In the genomic region with DNA sequence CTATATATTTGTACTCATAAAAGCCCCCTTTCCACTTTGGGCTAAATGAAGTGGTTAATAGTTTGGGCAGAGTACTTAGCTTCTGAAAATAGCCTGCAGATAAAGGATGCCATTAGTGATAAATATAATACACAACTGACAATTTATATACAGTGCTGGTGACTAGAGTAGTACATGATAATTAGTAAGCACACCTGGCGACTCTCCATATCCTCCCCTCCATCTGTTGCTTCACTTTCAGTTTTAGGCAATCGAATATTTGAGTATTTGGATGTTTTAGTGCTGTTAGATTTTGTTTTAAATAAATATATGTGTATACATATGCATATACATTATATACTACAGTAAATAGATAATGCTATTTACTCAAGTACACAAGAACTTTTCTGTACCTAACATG, we compare ENCODE assay signal across 29 cellular contexts. TPM values are rescaled to one million over a fixed set of nuclear protein-coding genes. Genes with fewer than 3 reads are reported as not detected.
DNase-seq lines count a peak whose midpoint lies in the region; ATAC-seq lines count a peak whose summit lies in the region.
"Had no signal": no experiment of that assay in that cellular context is flagged by ENCODE, and none has a peak within 500 bp of the region (broad histone marks: within the 10 kb centered on the region; RNA-seq: fewer than 3 reads in every experiment).

No MANE protein-coding gene starts in this region.

- ATAC-seq in HG03045 (IDR thresholded peaks at IDR 0.05; ENCODE audit: unreplicated experiment) = no peak
- ATAC-seq: activated naive CD8-positive, alpha-beta T cell treated with anti-CD3 and anti-CD28 coated beads, Interleukin-2, amount 50 U/mL, for 24 hours; activated T-cell treated with anti-CD3 and anti-CD28 coated beads, Interleukin-2, amount 50 U/mL, for 72 hours; left cardiac atrium; mucosa of descending colon; natural killer cell treated with Interleukin-12 subunit alpha and Interleukin-12 subunit beta and Interleukin-15 and Interleukin-18, amount 100 ng/mL, for 72 hours; psoas muscle; SK-N-SH treated with all-trans-retinoic acid at 6 μM for 48 hours; stimulated activated memory B cell treated with anti-CD40 and anti-IgM and Interleukin-4, amounts not matched to agents 10 μg/mL and 1 μg/mL and 100 μg/mL, for 72 hours had no signal

- H2AFZ ChIP-seq in ACC112 (ENCODE audit: low read length, unreplicated experiment) = peak overlapping the region; percentile 20

- H3K9me3 ChIP-seq in MG63 = no peaks in the 10 kb centered on the region; the same call in 1 of the 2 replicates
- H3K9me3 ChIP-seq: esophagus muscularis mucosa, mucosa of descending colon, psoas muscle had no signal

- H3K27me3 ChIP-seq in ACC112 (ENCODE audit: insufficient read depth, low read length) (no peaks in the 10 kb centered on the region), MG63 (no peaks in the 10 kb centered on the region)
- H3K27me3 ChIP-seq: BLaER1, esophagus muscularis mucosa, sigmoid colon had no signal

- no peak overlapping the region for H3K27ac ChIP-seq in ACC112 (ENCODE audit: low read depth, low read length)
- H3K27ac ChIP-seq: BLaER1, esophagus muscularis mucosa, psoas muscle, sigmoid colon had no signal

- H3K36me3 ChIP-seq in ACC112 (ENCODE audit: insufficient read depth, low read length) (no peaks in the 10 kb centered on the region), MG63 (no peaks in the 10 kb centered on the region)
- H3K36me3 ChIP-seq: BLaER1, esophagus muscularis mucosa, sigmoid colon had no signal

- H3K79me2 ChIP-seq in ACC112 (ENCODE audit: control insufficient read depth, insufficient read depth, low read length, unreplicated experiment) = no peaks in the 10 kb centered on the region

- peaks cover 7% of the 10 kb centered on the region for H3K4me1 ChIP-seq in ACC112 (ENCODE audit: control insufficient read depth, insufficient read depth, low read length, unreplicated experiment)
- H3K4me1 ChIP-seq: BLaER1, esophagus muscularis mucosa, psoas muscle, sigmoid colon had no signal

- DNase-seq in MG63 = peak; percentile 5
- peak; percentile 12 for DNase-seq in NCI-H2171 (lab: John Stamatoyannopoulos, UW)
- DNase-seq in fibroblast of peridontal ligament (ENCODE audit: extremely low read depth) = peak; percentile 8
- DNase-seq in DMS153 (lab: John Stamatoyannopoulos, UW) = no peak
- DNase-seq in NCI-H187 treated with DMSO at 0.1 percent for 48 hours (lab: John Stamatoyannopoulos, UW) = no peak
- DNase-seq in stimulated activated CD4-positive, alpha-beta T cell treated with anti-CD3 and anti-CD28 coated beads, Interleukin-15, amount 100 ng/mL, for 24 hours = no peak
- DNase-seq: activated CD4-positive, alpha-beta T cell treated with anti-CD3 and anti-CD28 coated beads, Interleukin-2, amount 50 U/mL, for 48 hours; activated CD4-positive, CD25-positive, alpha-beta regulatory T cell treated with anti-CD3 and anti-CD28 coated beads, Interleukin-2, amount 50 U/mL, for 72 hours; activated naive CD4-positive, alpha-beta T cell; activated naive CD8-positive, alpha-beta T cell treated with anti-CD3 and anti-CD28 coated beads, Interleukin-2, amount 50 U/mL, for 24 hours; activated T-cell treated with anti-CD3 and anti-CD28 coated beads, Interleukin-2, amount 50 U/mL, for 72 hours; caudate nucleus; hippocampal formation; left cardiac atrium; mucosa of descending colon; NCI-H1092 treated with DMSO at 0.1 percent for 48 hours; NCI-H226; occipital lobe; psoas muscle; sigmoid colon; substantia nigra had no signal

- H3K4me3 ChIP-seq in ACC112 (ENCODE audit: low read depth, low read length) (peak overlapping the region; percentile 51), MG63 (no peak overlapping the region)
- H3K4me3 ChIP-seq: BLaER1, esophagus muscularis mucosa, lung, mucosa of descending colon, psoas muscle, sigmoid colon had no signal

RNA-seq across cellular contexts. Expression of a gene that starts 35.9 kb away (rescaled TPM):
- total RNA-seq in MG63 (2014; rRNA removed; shearing (Covaris generic); ENCODE audit: low replicate concordance) = 13.5 and 14.9 TPM in 2 replicates

Comparison
In these comparisons a context has a peak if more than half of its experiments do, and no peak if none do; other contexts are left out.
1. DNase-seq: peak in MG63 (single experiment), NCI-H2171 (single experiment) and fibroblast of peridontal ligament (single experiment); none in DMS153 (single experiment), NCI-H187 treated with DMSO at 0.1 percent for 48 hours (single experiment) and stimulated activated CD4-positive, alpha-beta T cell treated with anti-CD3 and anti-CD28 coated beads, Interleukin-15, amount 100 ng/mL, for 24 hours (single experiment).